In genomic region chr12:110600254-110600653, GRCh38 we compare ENCODE assay signal across 2 cellular contexts.
TF ChIP-seq lines count a peak whose summit lies in the region.

No MANE protein-coding gene starts in this region.

TF ChIP-seq in liver, 16 proteins besides CTCF, POLR2A, EP300 and RAD21 (continued from another document):
- no peak for TF ChIP-seq REST (IDR thresholded peaks at IDR 0.05)
- TF ChIP-seq NR2F2 (IDR thresholded peaks at IDR 0.05) = no peak
- peak; percentile 39 to 62 for TF ChIP-seq HNF4A (conservative IDR thresholded peaks at IDR 0.05)
- TF ChIP-seq RXRA (IDR thresholded peaks at IDR 0.05) = peak; percentile 51 to 80
- peak; percentile 27 for TF ChIP-seq ATF3 (IDR thresholded peaks at IDR 0.05)

TF ChIP-seq in WTC11, 78 proteins besides CTCF, POLR2A, EP300 and RAD21 (continued from another document):
- TF ChIP-seq ATF1 (CRISPR knock-in tag; IDR thresholded peaks at IDR 0.05) = no peak
TF ChIP-seq in WTC11: peak in this region for 0.
